ENCODE assay signal across 33 cellular contexts in the genomic region with DNA sequence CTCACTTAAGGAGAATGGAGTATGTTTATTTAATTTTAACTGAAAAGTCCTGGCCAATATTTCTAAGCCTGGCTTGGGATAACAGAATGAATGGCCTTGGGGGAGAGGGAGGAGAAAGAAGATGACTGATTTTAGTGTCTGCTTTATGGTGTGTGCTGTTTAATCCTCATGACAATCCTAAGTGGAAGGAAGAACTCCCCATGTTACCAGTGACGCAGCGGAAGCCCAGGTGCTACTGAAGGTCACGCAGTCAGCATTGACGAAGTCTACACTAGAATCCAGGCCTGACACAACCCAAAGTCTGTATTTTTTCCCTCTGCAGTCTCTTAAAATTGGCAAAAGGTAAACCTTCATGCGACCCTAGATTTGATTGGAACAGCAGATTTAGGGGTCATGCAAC. TPM values are rescaled to one million over a fixed set of nuclear protein-coding genes. Genes with fewer than 3 reads are reported as not detected.
"Had no signal": no experiment of that assay in that cellular context is flagged by ENCODE, and none has a peak within 500 bp of the region (broad histone marks: within the 10 kb centered on the region; RNA-seq: fewer than 3 reads in every experiment).

No MANE protein-coding gene starts in this region.

- H3K4me1 Mint-ChIP-seq: activated B cell treated with CpG ODN at 0.5 μM for 24 hours; activated CD4-positive, alpha-beta T cell treated with anti-CD3 and anti-CD28 coated beads, Interleukin-2, amount 10 ng/mL, durations not matched to agents 24 days and 14 days; activated naive CD8-positive, alpha-beta T cell treated with anti-CD3 and anti-CD28 coated beads for 36 hours; activated T-helper 17 cell treated with anti-CD3 and anti-CD28 coated beads, Interleukin-2, amount 50 U/mL, for 72 hours; brain had no signal

- H3K4me3 Mint-ChIP-seq: activated B cell treated with CpG ODN at 0.5 μM for 24 hours; activated CD4-positive, alpha-beta memory T cell treated with anti-CD3 and anti-CD28 coated beads for 36 hours; activated CD4-positive, alpha-beta T cell treated with anti-CD3 and anti-CD28 coated beads, Interleukin-2, amount 10 ng/mL, durations not matched to agents 24 days and 14 days; activated CD8-positive, alpha-beta T cell treated with anti-CD3 and anti-CD28 coated beads for 36 hours; activated naive CD4-positive, alpha-beta T cell treated with anti-CD3 and anti-CD28 coated beads for 36 hours; activated naive CD8-positive, alpha-beta T cell treated with anti-CD3 and anti-CD28 coated beads for 36 hours; activated T-cell treated with anti-CD3 and anti-CD28 coated beads, Interleukin-2, amount 50 U/mL, for 4 hours; activated T-cell treated with anti-CD3 and anti-CD28 coated beads, Interleukin-2, amount 50 U/mL, for 72 hours; activated T-helper 1 cell treated with anti-CD3 and anti-CD28 coated beads, Interleukin-12 subunit alpha, Interleukin-12 subunit beta, Interleukin-2, Interleukin-4 antibody, amounts not matched to agents 30 ng/mL and 10 ng/mL and 1 ng/mL, durations not matched to agents 14 hours and 24 hours and 36 hours; activated T-helper 17 cell treated with anti-CD3 and anti-CD28 coated beads, Interleukin-2, amount 50 U/mL, for 72 hours; brain; T-helper 2 cell treated with Interferon-gamma antibody and Interleukin-4, amounts not matched to agents 5 μg/mL and 100 μg/mL, for 36 hours had no signal

- FAIRE-seq: bronchial epithelial cell, colon, TTC549 had no signal

- H3K27me3 Mint-ChIP-seq: activated CD8-positive, alpha-beta T cell treated with anti-CD3 and anti-CD28 coated beads for 36 hours; brain had no signal

- H3K27ac Mint-ChIP-seq: activated B cell treated with CpG ODN at 0.5 μM for 24 hours; activated CD4-positive, alpha-beta memory T cell treated with anti-CD3 and anti-CD28 coated beads for 36 hours; activated CD4-positive, alpha-beta T cell treated with anti-CD3 and anti-CD28 coated beads, Interleukin-2, amount 10 ng/mL, durations not matched to agents 24 days and 14 days; activated CD8-positive, alpha-beta T cell treated with anti-CD3 and anti-CD28 coated beads for 36 hours; activated naive CD4-positive, alpha-beta T cell treated with anti-CD3 and anti-CD28 coated beads for 36 hours; activated naive CD4-positive, alpha-beta T cell treated with anti-CD3 and anti-CD28 coated beads, Interleukin-2, amount 50 U/mL, for 72 hours; activated naive CD8-positive, alpha-beta T cell treated with anti-CD3 and anti-CD28 coated beads for 36 hours; activated T-cell treated with anti-CD3 and anti-CD28 coated beads, Interleukin-2, amount 50 U/mL, for 72 hours; activated T-helper 1 cell treated with anti-CD3 and anti-CD28 coated beads, Interleukin-12 subunit alpha, Interleukin-12 subunit beta, Interleukin-2, Interleukin-4 antibody, amounts not matched to agents 30 ng/mL and 10 ng/mL and 1 ng/mL, durations not matched to agents 14 hours and 24 hours and 36 hours; activated T-helper 17 cell treated with anti-CD3 and anti-CD28 coated beads, Interleukin-2, amount 50 U/mL, for 72 hours; brain; T-helper 2 cell treated with Interferon-gamma antibody and Interleukin-4, amounts not matched to agents 5 μg/mL and 100 μg/mL, for 36 hours had no signal

- H3K9me3 Mint-ChIP-seq: activated CD8-positive, alpha-beta T cell treated with anti-CD3 and anti-CD28 coated beads for 36 hours; activated T-cell treated with anti-CD3 and anti-CD28 coated beads, Interleukin-2, amount 50 U/mL, for 4 hours; activated T-cell treated with anti-CD3 and anti-CD28 coated beads, Interleukin-2, amount 50 U/mL, for 72 hours; activated T-helper 17 cell treated with anti-CD3 and anti-CD28 coated beads, Interleukin-2, amount 50 U/mL, for 72 hours; T-helper 2 cell treated with Interferon-gamma antibody and Interleukin-4, amounts not matched to agents 5 μg/mL and 100 μg/mL, for 36 hours had no signal

- H3K36me3 Mint-ChIP-seq: activated CD4-positive, alpha-beta memory T cell treated with anti-CD3 and anti-CD28 coated beads for 36 hours; activated naive CD8-positive, alpha-beta T cell treated with anti-CD3 and anti-CD28 coated beads for 36 hours had no signal

- DNase-seq: activated B cell treated with CpG ODN at 0.5 μM for 24 hours; activated CD4-positive, alpha-beta memory T cell treated with anti-CD3 and anti-CD28 coated beads for 36 hours; activated CD4-positive, alpha-beta T cell treated with anti-CD3 and anti-CD28 coated beads for 4 hours; activated CD4-positive, alpha-beta T cell treated with anti-CD3 and anti-CD28 coated beads, Interleukin-2, amount 10 ng/mL, durations not matched to agents 24 days and 14 days; activated CD4-positive, alpha-beta T cell treated with anti-CD3 and anti-CD28 coated beads, Interleukin-2, amount 50 U/mL, for 1 hour; activated CD4-positive, alpha-beta T cell treated with anti-CD3 and anti-CD28 coated beads, Interleukin-2, amount 50 U/mL, for 4 hours; activated CD4-positive, CD25-positive, alpha-beta regulatory T cell treated with anti-CD3 and anti-CD28 coated beads, Interleukin-2, amount 50 U/mL, for 72 hours; activated CD8-positive, alpha-beta memory T cell treated with anti-CD3 and anti-CD28 coated beads, Interleukin-2, amount 50 U/mL, for 4 hours; activated CD8-positive, alpha-beta T cell treated with anti-CD3 and anti-CD28 coated beads for 36 hours; activated effector memory CD4-positive, alpha-beta T cell treated with anti-CD3 and anti-CD28 coated beads, Interleukin-2, amount 50 U/mL, for 16 hours; activated gamma-delta T cell treated with Interleukin-2 at 50 U/mL for 16 hours; activated naive CD4-positive, alpha-beta T cell; activated naive CD4-positive, alpha-beta T cell treated with anti-CD3 and anti-CD28 coated beads for 36 hours; activated naive CD4-positive, alpha-beta T cell treated with anti-CD3 and anti-CD28 coated beads, Interleukin-2, amount 50 U/mL, for 16 hours; activated naive CD8-positive, alpha-beta T cell treated with anti-CD3 and anti-CD28 coated beads for 36 hours; activated T-cell treated with anti-CD3 and anti-CD28 coated beads for 4 hours; activated T-cell treated with anti-CD3 and anti-CD28 coated beads, Interleukin-2, amount 50 U/mL, for 1 hour; activated T-cell treated with anti-CD3 and anti-CD28 coated beads, Interleukin-2, amount 50 U/mL, for 4 hours; activated T-cell treated with anti-CD3 and anti-CD28 coated beads, Interleukin-2, amount 50 U/mL, for 72 hours; amygdala; anterior cingulate cortex; central memory CD4-positive, alpha-beta T cell; T-helper 2 cell; T-helper 9 cell had no signal

RNA-seq across cellular contexts. Expression of a gene that starts 50.6 kb away (rescaled TPM):
- total RNA-seq: activated B cell treated with CpG ODN at 0.5 μM for 24 hours; activated CD8-positive, alpha-beta memory T cell treated with anti-CD3 and anti-CD28 coated beads for 36 hours; activated CD8-positive, alpha-beta T cell treated with anti-CD3 and anti-CD28 coated beads for 36 hours; activated naive CD8-positive, alpha-beta T cell treated with anti-CD3 and anti-CD28 coated beads for 36 hours had no signal
